In the genomic region with DNA sequence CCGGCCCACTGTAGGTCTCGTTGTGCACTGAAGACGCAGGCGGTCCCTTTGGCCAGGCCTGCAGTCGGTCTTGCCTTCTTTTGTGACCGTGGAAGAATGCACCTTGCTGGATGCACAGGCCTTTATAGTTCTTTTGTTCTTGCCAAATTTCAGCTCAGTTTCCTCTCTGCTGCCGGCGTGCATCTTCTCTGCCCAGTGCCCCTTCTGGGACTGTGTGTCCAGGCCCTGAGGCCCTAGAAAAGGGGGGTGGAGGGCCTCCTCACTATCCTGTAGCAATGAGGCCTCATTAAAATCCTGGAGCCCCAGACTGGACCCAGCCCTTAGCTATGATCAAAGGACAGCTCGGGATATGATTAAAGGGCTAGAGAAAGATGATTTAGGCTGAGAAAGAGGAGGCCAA, we compare ENCODE assay signal across 14 cellular contexts.
DNase-seq lines count a peak whose midpoint lies in the region; ATAC-seq, FAIRE-seq and TF ChIP-seq lines count a peak whose summit lies in the region.
"Had no signal": no experiment of that assay in that cellular context is flagged by ENCODE, and none has a peak within 500 bp of the region (broad histone marks: within the 10 kb centered on the region; RNA-seq: fewer than 3 reads in every experiment).

No MANE protein-coding gene starts in this region.

- H3K9me3 ChIP-seq in astrocyte (ENCODE audit: insufficient read depth, low read depth, low read length): no peaks in the 10 kb centered on the region
- no peaks in the 10 kb centered on the region for H3K9me3 ChIP-seq in tibial nerve

- H3K9me3 Mint-ChIP-seq in activated naive CD4-positive, alpha-beta T cell treated with anti-CD3 and anti-CD28 coated beads, Interleukin-2, amount 50 U/mL, for 24 hours: no peaks in the 10 kb centered on the region
- H3K9me3 Mint-ChIP-seq in astrocyte (ENCODE audit: unreplicated experiment): peaks cover 1% of the 10 kb centered on the region
- H3K9me3 Mint-ChIP-seq in naive B cell: no peaks in the 10 kb centered on the region
- H3K9me3 Mint-ChIP-seq: activated T-cell treated with anti-CD3 and anti-CD28 coated beads, Interleukin-2, amount 50 U/mL, for 4 hours had no signal

- H3K27ac Mint-ChIP-seq in activated naive CD4-positive, alpha-beta T cell treated with anti-CD3 and anti-CD28 coated beads, Interleukin-2, amount 50 U/mL, for 24 hours: peak overlapping the region; percentile 88
- H3K27ac Mint-ChIP-seq in astrocyte (ENCODE audit: unreplicated experiment) (peak overlapping the region; percentile 63), naive B cell (peak overlapping the region in 2 of 6 donors; percentile 5 to 13)

- no peak overlapping the region for H3K4me2 ChIP-seq in astrocyte (ENCODE audit: low read length)

- H3K79me2 ChIP-seq in astrocyte (ENCODE audit: insufficient read depth, low read length): peaks cover 72% of the 10 kb centered on the region

- no peaks in the 10 kb centered on the region for H3K27me3 Mint-ChIP-seq in activated naive CD4-positive, alpha-beta T cell treated with anti-CD3 and anti-CD28 coated beads, Interleukin-2, amount 50 U/mL, for 24 hours
- no peaks in the 10 kb centered on the region for H3K27me3 Mint-ChIP-seq in astrocyte (ENCODE audit: low read depth, unreplicated experiment)
- peaks cover 0 to under 1% (median 0%) of the 10 kb centered on the region in 3 donors for H3K27me3 Mint-ChIP-seq in naive B cell

- no peak for FAIRE-seq in astrocyte (lab: Jason Lieb, UNC)

- ATAC-seq in naive B cell (ENCODE audit: low read depth in 2 of 2) (no peak), GM19452 (IDR thresholded peaks at IDR 0.05; ENCODE audit: unreplicated experiment) (no peak)
- ATAC-seq: activated T-cell treated with anti-CD3 and anti-CD28 coated beads, Interleukin-2, amount 50 U/mL, for 4 hours had no signal

- H3K27me3 ChIP-seq in astrocyte (ENCODE audit: insufficient read depth, low read length) (no peaks in the 10 kb centered on the region), tibial nerve (no peaks in the 10 kb centered on the region)

- H3K36me3 Mint-ChIP-seq in activated naive CD4-positive, alpha-beta T cell treated with anti-CD3 and anti-CD28 coated beads, Interleukin-2, amount 50 U/mL, for 24 hours: no peaks in the 10 kb centered on the region
- H3K36me3 Mint-ChIP-seq in astrocyte (ENCODE audit: low read depth, unreplicated experiment) (no peaks in the 10 kb centered on the region), naive B cell (no peaks in the 10 kb centered on the region)

- no peak for TF ChIP-seq CTCF in astrocyte (IDR thresholded peaks at IDR 0.05; ENCODE audit: insufficient read depth, low read depth, low read length)
- TF ChIP-seq CTCF in tibial nerve (IDR thresholded peaks at IDR 0.05): no peak

- H3K4me1 ChIP-seq in astrocyte (ENCODE audit: insufficient read depth, low read length) (peaks cover 46% of the 10 kb centered on the region), tibial nerve (peaks cover 0 to 67% (median 50%) of the 10 kb centered on the region in 4 donors)

- no peaks in the 10 kb centered on the region for H3K36me3 ChIP-seq in astrocyte (ENCODE audit: insufficient read depth, low read length)
- no peaks in the 10 kb centered on the region for H3K36me3 ChIP-seq in tibial nerve

- peaks cover 57% of the 10 kb centered on the region for H3K4me1 Mint-ChIP-seq in activated naive CD4-positive, alpha-beta T cell treated with anti-CD3 and anti-CD28 coated beads, Interleukin-2, amount 50 U/mL, for 24 hours
- H3K4me1 Mint-ChIP-seq in astrocyte (ENCODE audit: low read depth, unreplicated experiment) (peaks cover 42% of the 10 kb centered on the region), naive B cell (peaks cover 43 to 63% (median 51%) of the 10 kb centered on the region in 3 donors)

- H2AFZ ChIP-seq in astrocyte (ENCODE audit: low read depth, low read length): no peak overlapping the region
- H2AFZ ChIP-seq: parathyroid adenoma had no signal

- peak overlapping the region; percentile 94 for H3K9ac ChIP-seq in astrocyte (ENCODE audit: low read length)
- H3K9ac ChIP-seq: parathyroid adenoma had no signal

- H3K4me3 Mint-ChIP-seq in activated naive CD4-positive, alpha-beta T cell treated with anti-CD3 and anti-CD28 coated beads, Interleukin-2, amount 50 U/mL, for 24 hours: peak overlapping the region; percentile 3
- H3K4me3 Mint-ChIP-seq in astrocyte (ENCODE audit: unreplicated experiment): peak overlapping the region; percentile 62
- H3K4me3 Mint-ChIP-seq in naive B cell: peak overlapping the region in 5 of 8 donors; percentile 1 to 83 (median 68)
- H3K4me3 Mint-ChIP-seq: activated T-cell treated with anti-CD3 and anti-CD28 coated beads, Interleukin-2, amount 50 U/mL, for 4 hours had no signal

- 59 to 68% methylated on average over 9 of the region's 9 CpGs for WGBS in tibial nerve, 2 donors

- H4K20me1 ChIP-seq in astrocyte (ENCODE audit: insufficient read depth, low read length): peaks cover 40% of the 10 kb centered on the region

- H3K4me3 ChIP-seq in astrocyte (ENCODE audit: insufficient read depth, low read depth, low read length) (no peak overlapping the region), tibial nerve (no peak overlapping the region)

- H3K27ac ChIP-seq in astrocyte (ENCODE audit: low read depth, low read length) (no peak overlapping the region), tibial nerve (peak overlapping the region in 3 of 4 donors; percentile 40 to 95 (median 93))
- H3K27ac ChIP-seq: parathyroid adenoma had no signal

- DNase-seq in activated naive CD4-positive, alpha-beta T cell treated with anti-CD3 and anti-CD28 coated beads, Interleukin-2, amount 50 U/mL, for 16 hours: no peak
- DNase-seq in astrocyte (ENCODE audit: low read depth): no peak
- no peak for DNase-seq in naive B cell
- no peak for DNase-seq in tibial nerve (ENCODE audit: low spot score in 2 of 2)
- no peak for DNase-seq in NCI-H446 (lab: John Stamatoyannopoulos, UW)
- DNase-seq in NK-92 treated with Interleukin-12 subunit alpha and Interleukin-12 subunit beta, amount 100 ng/mL, for 24 hours (lab: John Stamatoyannopoulos, UW): no peak
- DNase-seq: activated T-cell treated with anti-CD3 and anti-CD28 coated beads, Interleukin-2, amount 50 U/mL, for 4 hours; foreskin fibroblast; Karpas-422; kidney glomerular epithelial cell; NCI-H2171 treated with DMSO at 0.1 percent for 48 hours had no signal

- no peak for TF ChIP-seq POLR2A in tibial nerve (IDR thresholded peaks at IDR 0.05)

- no peak for TF ChIP-seq EP300 in tibial nerve (IDR thresholded peaks at IDR 0.05)

Comparison
In these comparisons a context has a peak if more than half of its experiments do, and no peak if none do; other contexts are left out.
1. H3K4me3 Mint-ChIP-seq: peak in every context shown above with its lines; median percentile 68 in naive B cell; 62 in astrocyte; 3 in activated naive CD4-positive, alpha-beta T cell treated with anti-CD3 and anti-CD28 coated beads, Interleukin-2, amount 50 U/mL, for 24 hours.